In the genomic region with DNA sequence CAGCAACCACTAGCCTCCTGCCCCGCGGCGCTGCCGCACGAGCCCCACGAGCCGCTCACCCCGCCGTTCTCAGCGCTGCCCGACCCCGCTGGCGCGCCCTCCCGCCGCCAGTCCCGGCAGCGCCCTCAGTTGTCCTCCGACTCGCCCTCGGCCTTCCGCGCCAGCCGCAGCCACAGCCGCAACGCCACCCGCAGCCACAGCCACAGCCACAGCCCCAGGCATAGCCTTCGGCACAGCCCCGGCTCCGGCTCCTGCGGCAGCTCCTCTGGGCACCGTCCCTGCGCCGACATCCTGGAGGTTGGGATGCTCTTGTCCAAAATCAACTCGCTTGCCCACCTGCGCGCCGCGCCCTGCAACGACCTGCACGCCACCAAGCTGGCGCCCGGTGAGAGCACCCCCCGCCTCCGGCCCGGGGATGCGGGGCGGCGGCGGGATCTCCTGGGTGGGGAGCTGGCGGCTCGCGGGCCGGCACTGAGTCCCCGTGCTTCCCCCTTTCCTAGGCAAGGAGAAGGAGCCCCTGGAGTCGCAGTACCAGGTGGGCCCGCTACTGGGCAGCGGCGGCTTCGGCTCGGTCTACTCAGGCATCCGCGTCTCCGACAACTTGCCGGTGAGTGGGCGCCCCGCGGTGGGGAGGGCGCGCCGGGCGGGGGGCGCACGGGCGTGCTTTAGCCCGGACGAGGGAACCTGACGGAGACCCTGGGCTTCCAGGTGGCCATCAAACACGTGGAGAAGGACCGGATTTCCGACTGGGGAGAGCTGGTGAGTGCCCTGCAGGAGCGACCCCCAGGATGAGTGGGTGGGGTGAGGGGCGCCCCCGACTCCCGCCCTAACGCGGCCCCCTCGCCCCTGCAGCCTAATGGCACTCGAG, we compare ENCODE assay signal across 8 cellular contexts. TPM values are rescaled to one million over a fixed set of nuclear protein-coding genes. Genes with fewer than 3 reads are reported as not detected.
DNase-seq lines count a peak whose midpoint lies in the region; ATAC-seq and TF ChIP-seq lines count a peak whose summit lies in the region.

No MANE protein-coding gene starts in this region.

- peak overlapping the region; percentile 92 to 94 for H3K9ac ChIP-seq in mucosa of rectum (ENCODE audit: low read depth in 1 of 2, low read length in 2 of 2)

- CTCF ChIA-PET in activated CD4-positive, alpha-beta T cell treated with anti-CD3 and anti-CD28 coated beads, Interleukin-2, amount 10 ng/mL, durations not matched to agents 7 days and 5 days (lab: Charles Lee) = interaction anchor here (0.6 to 15.6 kb wide), 19 partner anchors 11 to 278 kb away, joined by 3 to 347 read pairs (median 4); no protein-coding TSS in a partner anchor

- H3K36me3 ChIP-seq in mucosa of rectum (ENCODE audit: control insufficient read depth in 2 of 2, insufficient read depth in 2 of 2, low read length in 2 of 2) (peaks cover 24 to 28% of the 10 kb centered on the region in 2 donors), tibial artery (peaks cover 28 to 30% (median 28%) of the 10 kb centered on the region in 3 donors)

- no peaks in the 10 kb centered on the region for H3K9me3 Mint-ChIP-seq in activated T-cell treated with anti-CD3 and anti-CD28 coated beads, Interleukin-2, amount 50 U/mL, for 24 hours
- H3K9me3 Mint-ChIP-seq in activated CD4-positive, alpha-beta T cell treated with anti-CD3 and anti-CD28 coated beads, Interleukin-2, amount 10 ng/mL, durations not matched to agents 7 days and 5 days = no peaks in the 10 kb centered on the region
- H3K9me3 Mint-ChIP-seq in endothelial cell (ENCODE audit: unreplicated experiment) = no peaks in the 10 kb centered on the region

- intact Hi-C loops in tibial artery (cut with DNase I; ENCODE audit: low total_unique reads) = loop anchor here (2.0 to 10.0 kb wide), 3 partner anchors 36 to 406 kb away; a partner anchor contains a TSS

- TF ChIP-seq CTCF in endothelial cell (IDR thresholded peaks at IDR 0.05; ENCODE audit: unreplicated experiment) (no peak), tibial artery (IDR thresholded peaks at IDR 0.05) (peak; percentile 27 to 41)

- ATAC-seq in HG02798 (IDR thresholded peaks at IDR 0.05; ENCODE audit: poor library complexity, unreplicated experiment) = peak; percentile 25

- H3K27me3 ChIP-seq in mucosa of rectum (ENCODE audit: control insufficient read depth in 2 of 2, insufficient read depth in 2 of 2, low read length in 2 of 2) (no peaks in the 10 kb centered on the region), tibial artery (no peaks in the 10 kb centered on the region)

- peak overlapping the region; percentile 95 for H3K27ac Mint-ChIP-seq in activated T-cell treated with anti-CD3 and anti-CD28 coated beads, Interleukin-2, amount 50 U/mL, for 24 hours
- H3K27ac Mint-ChIP-seq in activated CD4-positive, alpha-beta T cell treated with anti-CD3 and anti-CD28 coated beads, Interleukin-2, amount 10 ng/mL, durations not matched to agents 7 days and 5 days = peak overlapping the region; percentile 98
- no peak overlapping the region for H3K27ac Mint-ChIP-seq in endothelial cell (ENCODE audit: unreplicated experiment)

- H3K27ac ChIP-seq in mucosa of rectum (ENCODE audit: low read depth in 2 of 2, low read length in 2 of 2) (peak overlapping the region; percentile 91 to 95), tibial artery (peak overlapping the region; percentile 90)

- peak; percentile 79 for DNase-seq in activated T-cell treated with anti-CD3 and anti-CD28 coated beads, Interleukin-2, amount 50 U/mL, for 24 hours
- DNase-seq in activated T-cell treated with anti-CD3 and anti-CD28 coated beads for 4 hours (no peak), NCI-H146 treated with DMSO at 0.1 percent for 48 hours (lab: John Stamatoyannopoulos, UW; ENCODE audit: unreplicated experiment) (peak; percentile 89), endothelial cell (ENCODE audit: low spot score) (peak; percentile 58), tibial artery (peak; percentile 47 to 84)
- DNase-seq in activated CD4-positive, alpha-beta T cell treated with anti-CD3 and anti-CD28 coated beads, Interleukin-2, amount 10 ng/mL, durations not matched to agents 7 days and 5 days = peak; percentile 46

- H3K4me1 ChIP-seq in mucosa of rectum (ENCODE audit: control insufficient read depth in 2 of 2, insufficient read depth in 2 of 2, low read length in 2 of 2) (peaks cover 27% of the 10 kb centered on the region in 2 donors), tibial artery (peaks cover 0 to 28% (median 18%) of the 10 kb centered on the region in 4 donors)

- H3K4me3 ChIP-seq in mucosa of rectum (ENCODE audit: low read length in 2 of 2) = peak overlapping the region; percentile 87 to 92
- H3K4me3 ChIP-seq in tibial artery = peak overlapping the region; percentile 89 to 95

- no peaks in the 10 kb centered on the region for H3K27me3 Mint-ChIP-seq in activated T-cell treated with anti-CD3 and anti-CD28 coated beads, Interleukin-2, amount 50 U/mL, for 24 hours
- peaks cover 6% of the 10 kb centered on the region for H3K27me3 Mint-ChIP-seq in activated CD4-positive, alpha-beta T cell treated with anti-CD3 and anti-CD28 coated beads, Interleukin-2, amount 10 ng/mL, durations not matched to agents 7 days and 5 days
- peaks cover 10% of the 10 kb centered on the region for H3K27me3 Mint-ChIP-seq in endothelial cell (ENCODE audit: unreplicated experiment)

- peaks cover 52% of the 10 kb centered on the region for H3K36me3 Mint-ChIP-seq in activated T-cell treated with anti-CD3 and anti-CD28 coated beads, Interleukin-2, amount 50 U/mL, for 24 hours (ENCODE audit: low read depth)
- H3K36me3 Mint-ChIP-seq in activated CD4-positive, alpha-beta T cell treated with anti-CD3 and anti-CD28 coated beads, Interleukin-2, amount 10 ng/mL, durations not matched to agents 7 days and 5 days (ENCODE audit: low read depth) = peaks cover 49% of the 10 kb centered on the region
- peaks cover 13% of the 10 kb centered on the region for H3K36me3 Mint-ChIP-seq in endothelial cell (ENCODE audit: low read depth, unreplicated experiment)

- H3K4me3 Mint-ChIP-seq in activated T-cell treated with anti-CD3 and anti-CD28 coated beads, Interleukin-2, amount 50 U/mL, for 24 hours = peak overlapping the region; percentile 91
- H3K4me3 Mint-ChIP-seq in activated CD4-positive, alpha-beta T cell treated with anti-CD3 and anti-CD28 coated beads, Interleukin-2, amount 10 ng/mL, durations not matched to agents 7 days and 5 days = peak overlapping the region; percentile 98
- H3K4me3 Mint-ChIP-seq in endothelial cell (ENCODE audit: unreplicated experiment) = peak overlapping the region; percentile 88

- POLR2A ChIA-PET in activated CD4-positive, alpha-beta T cell treated with anti-CD3 and anti-CD28 coated beads, Interleukin-2, amount 10 ng/mL, durations not matched to agents 7 days and 5 days (lab: Charles Lee) = interaction anchor here (0.7 to 3.6 kb wide), 9 partner anchors 39 to 404 kb away, joined by 3 to 22 read pairs (median 5); a partner anchor contains a TSS

- no peaks in the 10 kb centered on the region for H3K9me3 ChIP-seq in mucosa of rectum (ENCODE audit: control insufficient read depth in 2 of 2, low read length in 2 of 2)
- H3K9me3 ChIP-seq in tibial artery = no peaks in the 10 kb centered on the region

- H3K4me1 Mint-ChIP-seq in activated T-cell treated with anti-CD3 and anti-CD28 coated beads, Interleukin-2, amount 50 U/mL, for 24 hours (ENCODE audit: low read depth) = peaks cover 49% of the 10 kb centered on the region
- H3K4me1 Mint-ChIP-seq in activated CD4-positive, alpha-beta T cell treated with anti-CD3 and anti-CD28 coated beads, Interleukin-2, amount 10 ng/mL, durations not matched to agents 7 days and 5 days = peaks cover 37% of the 10 kb centered on the region
- H3K4me1 Mint-ChIP-seq in endothelial cell (ENCODE audit: unreplicated experiment) = peaks cover 22% of the 10 kb centered on the region

RNA-seq across cellular contexts. Expression of a gene that starts 0.6 kb away (rescaled TPM):
- total RNA-seq in activated CD4-positive, alpha-beta T cell treated with anti-CD3 and anti-CD28 coated beads, Interleukin-2, amount 10 ng/mL, durations not matched to agents 7 days and 5 days = 100 to 1,000 TPM; 393 to 412 TPM
- 9.6 TPM for total RNA-seq in endothelial cell (ENCODE audit: unreplicated experiment)

Comparison
In these comparisons a context has a peak if more than half of its experiments do, and no peak if none do; other contexts are left out.
1. RNA of a gene that starts 0.6 kb away (total RNA-seq): 393 to 412 TPM in activated CD4-positive, alpha-beta T cell treated with anti-CD3 and anti-CD28 coated beads, Interleukin-2, amount 10 ng/mL, durations not matched to agents 7 days and 5 days; 9.6 TPM in endothelial cell (single experiment); every median in the first group is over 10 times any median in the second.
2. Peak in every context shown above with its lines, with median percentiles within 50 percentile points of each other: H3K4me3 Mint-ChIP-seq.